In the genomic region with DNA sequence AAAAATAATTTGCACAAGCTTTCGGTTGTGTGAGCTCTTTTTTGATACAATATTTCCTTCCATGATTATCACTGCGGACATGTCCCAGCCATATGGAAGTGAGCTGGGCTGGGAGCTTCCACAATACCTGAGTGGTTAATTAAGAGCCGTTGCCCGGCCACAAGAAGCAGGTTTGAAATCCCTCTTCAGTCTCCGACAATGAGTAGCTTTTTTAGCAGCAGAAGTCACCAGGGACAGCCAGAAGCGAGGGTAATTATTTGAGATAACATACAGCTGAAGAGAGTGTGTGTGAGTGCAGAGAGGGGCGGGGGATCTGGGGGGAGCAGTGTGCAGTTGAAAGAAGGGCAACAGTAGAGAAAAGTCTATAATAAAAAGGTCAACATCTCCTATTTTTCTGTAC, we compare ENCODE assay signal across 13 cellular contexts.
A peak's percentile ranks its signal among the peaks of the same experiment; 100 is the strongest.
DNase-seq lines count a peak whose midpoint lies in the region; TF ChIP-seq lines count a peak whose summit lies in the region.
"Had no signal": no experiment of that assay in that cellular context is flagged by ENCODE, and none has a peak within 500 bp of the region (broad histone marks: within the 10 kb centered on the region; RNA-seq: fewer than 3 reads in every experiment).

No MANE protein-coding gene starts in this region.

- H3K9me3 ChIP-seq in left ventricle myocardium inferior (replicated peaks) (no peaks in the 10 kb centered on the region), right atrium auricular region (no peaks in the 10 kb centered on the region), endodermal cell (ENCODE audit: control insufficient read depth, low read length) (no peaks in the 10 kb centered on the region), thyroid gland (no peaks in the 10 kb centered on the region)

- no peak overlapping the region for H3K9ac ChIP-seq in endodermal cell (ENCODE audit: extremely low read depth, low read length, poor library complexity, severe bottlenecking)
- H3K9ac ChIP-seq: GM23248 had no signal

- H3K27me3 Mint-ChIP-seq in endodermal cell (ENCODE audit: insufficient read depth), result no peaks in the 10 kb centered on the region

- WGBS in endodermal cell (ENCODE audit: insufficient coverage in 1 of 2, insufficient read length in 1 of 2), 2 experiments, result 49 to 68% methylated on average over 7 of the region's 7 CpGs
- 17 to 20% methylated on average over 7 of the region's 7 CpGs for WGBS in thyroid gland, 2 donors

- TF ChIP-seq POLR2A in thyroid gland (IDR thresholded peaks at IDR 0.05), result no peak

- no peak overlapping the region for H3K4me3 Mint-ChIP-seq in endodermal cell
- H3K4me3 Mint-ChIP-seq: T-helper 2 cell treated with Interferon-gamma antibody and Interleukin-4, amounts not matched to agents 5 μg/mL and 100 μg/mL, for 36 hours had no signal

- H3K27me3 ChIP-seq in left ventricle myocardium inferior (ENCODE audit: low read depth) (no peaks in the 10 kb centered on the region), right atrium auricular region (no peaks in the 10 kb centered on the region), endodermal cell (ENCODE audit: control insufficient read depth, insufficient read depth, low read length, poor library complexity, severe bottlenecking) (no peaks in the 10 kb centered on the region), thyroid gland (no peaks in the 10 kb centered on the region)

- H3K4me1 Mint-ChIP-seq in endodermal cell, result peaks cover 24% of the 10 kb centered on the region

- H3K27ac ChIP-seq in left ventricle myocardium inferior (replicated peaks) (peak overlapping the region; percentile 38), right atrium auricular region (no peak overlapping the region), endodermal cell (ENCODE audit: low read depth, low read length) (peak overlapping the region; percentile 30), thyroid gland (no peak overlapping the region), caudate nucleus (ENCODE audit: low read depth, low read length) (no peak overlapping the region)
- H3K27ac ChIP-seq: GM23248 had no signal

- H3K36me3 Mint-ChIP-seq in endodermal cell (ENCODE audit: low read depth), result no peaks in the 10 kb centered on the region

- no peak for TF ChIP-seq CTCF in left ventricle myocardium inferior (IDR thresholded peaks at IDR 0.05; ENCODE audit: borderline replicate concordance)
- no peak for TF ChIP-seq CTCF in right atrium auricular region (IDR thresholded peaks at IDR 0.05)
- TF ChIP-seq CTCF in endodermal cell (conservative IDR thresholded peaks at IDR 0.05), result no peak
- TF ChIP-seq CTCF in thyroid gland (IDR thresholded peaks at IDR 0.05), result no peak

- intact Hi-C loops in left ventricle myocardium inferior (cut with micrococcal nuclease) (no loop called here), thyroid gland (cut with DNase I) (no loop called here)

- no peaks in the 10 kb centered on the region for H3K9me3 Mint-ChIP-seq in endodermal cell
- H3K9me3 Mint-ChIP-seq: T-helper 2 cell treated with Interferon-gamma antibody and Interleukin-4, amounts not matched to agents 5 μg/mL and 100 μg/mL, for 36 hours had no signal

- H3K4me1 ChIP-seq in left ventricle myocardium inferior, result peaks cover 71% of the 10 kb centered on the region
- peaks cover 0 to 44% of the 10 kb centered on the region in 2 donors for H3K4me1 ChIP-seq in right atrium auricular region
- H3K4me1 ChIP-seq in endodermal cell (ENCODE audit: control insufficient read depth, insufficient read depth, low read length), result peaks cover 6% of the 10 kb centered on the region
- H3K4me1 ChIP-seq in thyroid gland, result peaks cover 6 to 13% of the 10 kb centered on the region in 2 donors

- DNase-seq in left ventricle myocardium inferior, result no peak
- no peak for DNase-seq in right atrium auricular region (ENCODE audit: low spot score)
- DNase-seq in NCI-H2171 treated with DMSO at 0.1 percent for 48 hours (lab: John Stamatoyannopoulos, UW), result peak; percentile 66
- DNase-seq in endodermal cell, result no peak
- peak; percentile 42 to 46 for DNase-seq in thyroid gland
- DNase-seq in T-helper 1 cell, result no peak
- no peak for DNase-seq in Ammon's horn (ENCODE audit: low spot score)
- no peak for DNase-seq in caudate nucleus (lab: John Stamatoyannopoulos, UW)
- DNase-seq: Calu3; effector CD4-positive, alpha-beta T cell; GM23248; NCI-H226 had no signal

- H3K36me3 ChIP-seq in left ventricle myocardium inferior, result no peaks in the 10 kb centered on the region
- no peaks in the 10 kb centered on the region for H3K36me3 ChIP-seq in right atrium auricular region
- H3K36me3 ChIP-seq in endodermal cell (ENCODE audit: control insufficient read depth, insufficient read depth, low read length), result no peaks in the 10 kb centered on the region
- no peaks in the 10 kb centered on the region for H3K36me3 ChIP-seq in thyroid gland

- H3K27ac Mint-ChIP-seq in endodermal cell, result no peak overlapping the region
- H3K27ac Mint-ChIP-seq: T-helper 2 cell treated with Interferon-gamma antibody and Interleukin-4, amounts not matched to agents 5 μg/mL and 100 μg/mL, for 36 hours had no signal

- H3K4me3 ChIP-seq in left ventricle myocardium inferior (peak overlapping the region; percentile 22), right atrium auricular region (no peak overlapping the region), endodermal cell (ENCODE audit: low read length) (no peak overlapping the region), thyroid gland (replicated peaks in 1 of 3) (peak overlapping the region in 1 of 3 donors; percentile 5)
- H3K4me3 ChIP-seq: GM23248 had no signal

Comparison
In these comparisons a context has a peak if more than half of its experiments do, and no peak if none do; other contexts are left out.
1. H3K27ac ChIP-seq: peak in left ventricle myocardium inferior (single experiment) and endodermal cell (single experiment); none in right atrium auricular region (0 of 2), thyroid gland (0 of 3) and caudate nucleus (single experiment).
2. DNase-seq: peak in NCI-H2171 treated with DMSO at 0.1 percent for 48 hours (single experiment) and thyroid gland (2 of 2); none in left ventricle myocardium inferior (single experiment), right atrium auricular region (single experiment), endodermal cell (single experiment), T-helper 1 cell (0 of 5), Ammon's horn (single experiment) and caudate nucleus (0 of 61).